17 cellular contexts compared by ENCODE assay signal in genomic region chr7:55369427-55369826, GRCh38. TPM values are rescaled to one million over a fixed set of nuclear protein-coding genes. Genes with fewer than 3 reads are reported as not detected.
DNase-seq lines count a peak whose midpoint lies in the region; ATAC-seq lines count a peak whose summit lies in the region.
"Had no signal": no experiment of that assay in that cellular context is flagged by ENCODE, and none has a peak within 500 bp of the region (broad histone marks: within the 10 kb centered on the region; RNA-seq: fewer than 3 reads in every experiment).

No MANE protein-coding gene starts in this region.

- DNase-seq in GM03348 (ENCODE audit: low spot score) = peak; percentile 79
- DNase-seq in NOMO-1 treated with DMSO at 0.1 percent for 48 hours (lab: John Stamatoyannopoulos, UW; ENCODE audit: unreplicated experiment) = peak; percentile 72
- DNase-seq in dermis blood vessel endothelial cell = peak; percentile 92
- DNase-seq in pulmonary artery endothelial cell (ENCODE audit: low read depth, low spot score) = peak; percentile 74
- DNase-seq in SK-N-DZ (ENCODE audit: low spot score) = no peak
- DNase-seq in NCI-H1092 treated with DMSO at 0.1 percent for 48 hours (lab: John Stamatoyannopoulos, UW) = no peak
- DNase-seq in SIG-M5 (lab: John Stamatoyannopoulos, UW) = no peak
- DNase-seq: activated CD4-positive, CD25-positive, alpha-beta regulatory T cell treated with anti-CD3 and anti-CD28 coated beads, Interleukin-2, amount 50 U/mL, for 72 hours; activated T-cell treated with anti-CD3 and anti-CD28 coated beads, Interleukin-2, amount 50 U/mL, for 24 hours; erythroblast; islet precursor cell; NCI-H1436 treated with DMSO at 0.1 percent for 48 hours; NCI-H748 treated with DMSO at 0.1 percent for 48 hours; sigmoid colon; substantia nigra had no signal

- ATAC-seq in GM18870 (IDR thresholded peaks at IDR 0.05; ENCODE audit: unreplicated experiment) = no peak
- ATAC-seq: HCT116 had no signal

RNA-seq across cellular contexts. Expression of gene LANCL2, which starts 4.3 kb away (rescaled TPM):
- total RNA-seq in dermis blood vessel endothelial cell = 14.0 and 26.3 TPM in 2 replicates
- 16.9 and 17.7 TPM in 2 replicates for total RNA-seq in pulmonary artery endothelial cell
- polyA plus RNA-seq in SK-N-DZ (2014; cell fraction: cytosol; rRNA removed) = 9.3 and 9.9 TPM in 2 replicates
- 5.9 and 8.8 TPM in 2 replicates for polyA plus RNA-seq in SK-N-DZ (2014; cell fraction: nucleus; rRNA removed)

Comparison
In these comparisons a context has a peak if more than half of its experiments do, and no peak if none do; other contexts are left out.
1. DNase-seq: peak in GM03348 (single experiment), NOMO-1 treated with DMSO at 0.1 percent for 48 hours (single experiment), dermis blood vessel endothelial cell (single experiment) and pulmonary artery endothelial cell (single experiment); none in SK-N-DZ (single experiment), NCI-H1092 treated with DMSO at 0.1 percent for 48 hours (single experiment) and SIG-M5 (single experiment).